ENCODE assay signal across 1 cellular context in the genomic region with DNA sequence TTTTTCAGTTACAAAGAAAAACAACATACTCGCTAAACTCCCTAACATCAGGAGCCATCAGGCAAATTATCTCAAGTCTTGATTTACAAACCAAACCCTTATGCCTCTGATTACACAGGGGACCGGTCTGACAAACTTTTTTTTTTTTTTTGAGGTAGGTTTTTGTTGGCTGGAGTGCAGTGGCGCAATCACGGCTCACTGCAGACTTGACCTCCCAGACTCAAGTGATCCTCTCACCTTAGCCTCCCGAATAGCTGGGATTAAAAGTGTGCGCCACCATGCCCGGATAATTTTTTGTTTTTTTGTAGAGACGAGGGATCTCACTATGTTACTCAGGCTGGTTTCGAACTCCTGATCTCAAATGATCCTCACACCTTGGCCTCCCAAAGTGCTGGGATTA.
TF ChIP-seq lines count a peak whose summit lies in the region.

No MANE protein-coding gene starts in this region.

TF ChIP-seq in GM23338, 12 proteins besides CTCF, POLR2A, EP300 and RAD21:
- TF ChIP-seq, protein P1, sequence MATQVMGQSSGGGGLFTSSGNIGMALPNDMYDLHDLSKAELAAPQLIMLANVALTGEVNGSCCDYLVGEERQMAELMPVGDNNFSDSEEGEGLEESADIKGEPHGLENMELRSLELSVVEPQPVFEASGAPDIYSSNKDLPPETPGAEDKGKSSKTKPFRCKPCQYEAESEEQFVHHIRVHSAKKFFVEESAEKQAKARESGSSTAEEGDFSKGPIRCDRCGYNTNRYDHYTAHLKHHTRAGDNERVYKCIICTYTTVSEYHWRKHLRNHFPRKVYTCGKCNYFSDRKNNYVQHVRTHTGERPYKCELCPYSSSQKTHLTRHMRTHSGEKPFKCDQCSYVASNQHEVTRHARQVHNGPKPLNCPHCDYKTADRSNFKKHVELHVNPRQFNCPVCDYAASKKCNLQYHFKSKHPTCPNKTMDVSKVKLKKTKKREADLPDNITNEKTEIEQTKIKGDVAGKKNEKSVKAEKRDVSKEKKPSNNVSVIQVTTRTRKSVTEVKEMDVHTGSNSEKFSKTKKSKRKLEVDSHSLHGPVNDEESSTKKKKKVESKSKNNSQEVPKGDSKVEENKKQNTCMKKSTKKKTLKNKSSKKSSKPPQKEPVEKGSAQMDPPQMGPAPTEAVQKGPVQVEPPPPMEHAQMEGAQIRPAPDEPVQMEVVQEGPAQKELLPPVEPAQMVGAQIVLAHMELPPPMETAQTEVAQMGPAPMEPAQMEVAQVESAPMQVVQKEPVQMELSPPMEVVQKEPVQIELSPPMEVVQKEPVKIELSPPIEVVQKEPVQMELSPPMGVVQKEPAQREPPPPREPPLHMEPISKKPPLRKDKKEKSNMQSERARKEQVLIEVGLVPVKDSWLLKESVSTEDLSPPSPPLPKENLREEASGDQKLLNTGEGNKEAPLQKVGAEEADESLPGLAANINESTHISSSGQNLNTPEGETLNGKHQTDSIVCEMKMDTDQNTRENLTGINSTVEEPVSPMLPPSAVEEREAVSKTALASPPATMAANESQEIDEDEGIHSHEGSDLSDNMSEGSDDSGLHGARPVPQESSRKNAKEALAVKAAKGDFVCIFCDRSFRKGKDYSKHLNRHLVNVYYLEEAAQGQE (IDR thresholded peaks at IDR 0.05; ENCODE audit: unreplicated experiment): no peak
- TF ChIP-seq, protein P2, sequence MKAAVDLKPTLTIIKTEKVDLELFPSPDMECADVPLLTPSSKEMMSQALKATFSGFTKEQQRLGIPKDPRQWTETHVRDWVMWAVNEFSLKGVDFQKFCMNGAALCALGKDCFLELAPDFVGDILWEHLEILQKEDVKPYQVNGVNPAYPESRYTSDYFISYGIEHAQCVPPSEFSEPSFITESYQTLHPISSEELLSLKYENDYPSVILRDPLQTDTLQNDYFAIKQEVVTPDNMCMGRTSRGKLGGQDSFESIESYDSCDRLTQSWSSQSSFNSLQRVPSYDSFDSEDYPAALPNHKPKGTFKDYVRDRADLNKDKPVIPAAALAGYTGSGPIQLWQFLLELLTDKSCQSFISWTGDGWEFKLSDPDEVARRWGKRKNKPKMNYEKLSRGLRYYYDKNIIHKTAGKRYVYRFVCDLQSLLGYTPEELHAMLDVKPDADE (IDR thresholded peaks at IDR 0.05): no peak
- TF ChIP-seq STAT1 (IDR thresholded peaks at IDR 0.05; ENCODE audit: unreplicated experiment) (no peak), JUNB (IDR thresholded peaks at IDR 0.05; ENCODE audit: unreplicated experiment) (no peak), EZH2phosphoT487 (IDR thresholded peaks at IDR 0.05; ENCODE audit: unreplicated experiment) (no peak), ZNF114 (CRISPR knock-in tag; IDR thresholded peaks at IDR 0.05) (no peak), CREB1 (CRISPR knock-in tag; IDR thresholded peaks at IDR 0.05; ENCODE audit: low read depth) (no peak), ZNF331 (CRISPR knock-in tag; IDR thresholded peaks at IDR 0.05; ENCODE audit: low read depth) (no peak), POLR2AphosphoS5 (IDR thresholded peaks at IDR 0.05; ENCODE audit: low read depth) (no peak), NANOG (IDR thresholded peaks at IDR 0.05; ENCODE audit: borderline replicate concordance) (no peak)
- TF ChIP-seq, protein P3, sequence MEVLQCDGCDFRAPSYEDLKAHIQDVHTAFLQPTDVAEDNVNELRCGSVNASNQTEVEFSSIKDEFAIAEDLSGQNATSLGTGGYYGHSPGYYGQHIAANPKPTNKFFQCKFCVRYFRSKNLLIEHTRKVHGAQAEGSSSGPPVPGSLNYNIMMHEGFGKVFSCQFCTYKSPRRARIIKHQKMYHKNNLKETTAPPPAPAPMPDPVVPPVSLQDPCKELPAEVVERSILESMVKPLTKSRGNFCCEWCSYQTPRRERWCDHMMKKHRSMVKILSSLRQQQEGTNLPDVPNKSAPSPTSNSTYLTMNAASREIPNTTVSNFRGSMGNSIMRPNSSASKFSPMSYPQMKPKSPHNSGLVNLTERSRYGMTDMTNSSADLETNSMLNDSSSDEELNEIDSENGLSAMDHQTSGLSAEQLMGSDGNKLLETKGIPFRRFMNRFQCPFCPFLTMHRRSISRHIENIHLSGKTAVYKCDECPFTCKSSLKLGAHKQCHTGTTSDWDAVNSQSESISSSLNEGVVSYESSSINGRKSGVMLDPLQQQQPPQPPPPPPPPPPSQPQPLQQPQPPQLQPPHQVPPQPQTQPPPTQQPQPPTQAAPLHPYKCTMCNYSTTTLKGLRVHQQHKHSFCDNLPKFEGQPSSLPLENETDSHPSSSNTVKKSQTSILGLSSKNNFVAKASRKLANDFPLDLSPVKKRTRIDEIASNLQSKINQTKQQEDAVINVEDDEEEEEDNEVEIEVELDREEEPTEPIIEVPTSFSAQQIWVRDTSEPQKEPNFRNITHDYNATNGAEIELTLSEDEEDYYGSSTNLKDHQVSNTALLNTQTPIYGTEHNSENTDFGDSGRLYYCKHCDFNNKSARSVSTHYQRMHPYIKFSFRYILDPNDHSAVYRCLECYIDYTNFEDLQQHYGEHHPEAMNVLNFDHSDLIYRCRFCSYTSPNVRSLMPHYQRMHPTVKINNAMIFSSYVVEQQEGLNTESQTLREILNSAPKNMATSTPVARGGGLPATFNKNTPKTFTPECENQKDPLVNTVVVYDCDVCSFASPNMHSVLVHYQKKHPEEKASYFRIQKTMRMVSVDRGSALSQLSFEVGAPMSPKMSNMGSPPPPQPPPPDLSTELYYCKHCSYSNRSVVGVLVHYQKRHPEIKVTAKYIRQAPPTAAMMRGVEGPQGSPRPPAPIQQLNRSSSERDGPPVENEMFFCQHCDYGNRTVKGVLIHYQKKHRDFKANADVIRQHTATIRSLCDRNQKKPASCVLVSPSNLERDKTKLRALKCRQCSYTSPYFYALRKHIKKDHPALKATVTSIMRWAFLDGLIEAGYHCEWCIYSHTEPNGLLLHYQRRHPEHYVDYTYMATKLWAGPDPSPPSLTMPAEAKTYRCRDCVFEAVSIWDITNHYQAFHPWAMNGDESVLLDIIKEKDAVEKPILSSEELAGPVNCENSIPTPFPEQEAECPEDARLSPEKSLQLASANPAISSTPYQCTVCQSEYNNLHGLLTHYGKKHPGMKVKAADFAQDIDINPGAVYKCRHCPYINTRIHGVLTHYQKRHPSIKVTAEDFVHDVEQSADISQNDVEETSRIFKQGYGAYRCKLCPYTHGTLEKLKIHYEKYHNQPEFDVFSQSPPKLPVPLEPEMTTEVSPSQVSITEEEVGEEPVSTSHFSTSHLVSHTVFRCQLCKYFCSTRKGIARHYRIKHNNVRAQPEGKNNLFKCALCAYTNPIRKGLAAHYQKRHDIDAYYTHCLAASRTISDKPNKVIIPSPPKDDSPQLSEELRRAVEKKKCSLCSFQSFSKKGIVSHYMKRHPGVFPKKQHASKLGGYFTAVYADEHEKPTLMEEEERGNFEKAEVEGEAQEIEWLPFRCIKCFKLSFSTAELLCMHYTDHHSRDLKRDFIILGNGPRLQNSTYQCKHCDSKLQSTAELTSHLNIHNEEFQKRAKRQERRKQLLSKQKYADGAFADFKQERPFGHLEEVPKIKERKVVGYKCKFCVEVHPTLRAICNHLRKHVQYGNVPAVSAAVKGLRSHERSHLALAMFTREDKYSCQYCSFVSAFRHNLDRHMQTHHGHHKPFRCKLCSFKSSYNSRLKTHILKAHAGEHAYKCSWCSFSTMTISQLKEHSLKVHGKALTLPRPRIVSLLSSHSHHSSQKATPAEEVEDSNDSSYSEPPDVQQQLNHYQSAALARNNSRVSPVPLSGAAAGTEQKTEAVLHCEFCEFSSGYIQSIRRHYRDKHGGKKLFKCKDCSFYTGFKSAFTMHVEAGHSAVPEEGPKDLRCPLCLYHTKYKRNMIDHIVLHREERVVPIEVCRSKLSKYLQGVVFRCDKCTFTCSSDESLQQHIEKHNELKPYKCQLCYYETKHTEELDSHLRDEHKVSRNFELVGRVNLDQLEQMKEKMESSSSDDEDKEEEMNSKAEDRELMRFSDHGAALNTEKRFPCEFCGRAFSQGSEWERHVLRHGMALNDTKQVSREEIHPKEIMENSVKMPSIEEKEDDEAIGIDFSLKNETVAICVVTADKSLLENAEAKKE (CRISPR knock-in tag; IDR thresholded peaks at IDR 0.05): no peak
